In genomic region chr4:102787096-102787867, GRCh38 we compare ENCODE assay signal across 14 cellular contexts. TPM values are rescaled to one million over a fixed set of nuclear protein-coding genes. Genes with fewer than 3 reads are reported as not detected.
DNase-seq lines count a peak whose midpoint lies in the region; ATAC-seq and TF ChIP-seq lines count a peak whose summit lies in the region.
"Had no signal": no experiment of that assay in that cellular context is flagged by ENCODE, and none has a peak within 500 bp of the region (broad histone marks: within the 10 kb centered on the region; RNA-seq: fewer than 3 reads in every experiment).

No MANE protein-coding gene starts in this region.

- peak overlapping the region; percentile 35 for H3K27ac Mint-ChIP-seq in activated naive CD8-positive, alpha-beta T cell

- H3K36me3 Mint-ChIP-seq in activated naive CD8-positive, alpha-beta T cell = peaks cover 5% of the 10 kb centered on the region

- H3K79me2 ChIP-seq in osteoblast (ENCODE audit: insufficient read depth, low read length) = no peaks in the 10 kb centered on the region

- H3K4me1 ChIP-seq in foreskin keratinocyte (no peaks in the 10 kb centered on the region), osteoblast (ENCODE audit: insufficient read depth, low read length) (no peaks in the 10 kb centered on the region)
- H3K4me1 ChIP-seq: ascending aorta, pancreas had no signal

- H3K27ac ChIP-seq in foreskin keratinocyte (no peak overlapping the region), osteoblast (ENCODE audit: low read depth, low read length) (no peak overlapping the region)
- H3K27ac ChIP-seq: ascending aorta, pancreas, thoracic aorta had no signal

- H3K9me3 ChIP-seq in osteoblast (ENCODE audit: low read depth, low read length) = no peaks in the 10 kb centered on the region
- H3K9me3 ChIP-seq: ascending aorta, pancreas, thoracic aorta had no signal

- H2AFZ ChIP-seq in osteoblast (ENCODE audit: low read length) = no peak overlapping the region

- no peaks in the 10 kb centered on the region for H3K27me3 Mint-ChIP-seq in activated naive CD8-positive, alpha-beta T cell
- H3K27me3 Mint-ChIP-seq: CD4-positive, alpha-beta memory T cell had no signal

- ATAC-seq in foreskin keratinocyte (peak; percentile 69), GM18520 (IDR thresholded peaks at IDR 0.05; ENCODE audit: unreplicated experiment) (no peak)
- ATAC-seq: pancreas had no signal

- H3K4me3 Mint-ChIP-seq in activated naive CD8-positive, alpha-beta T cell = no peak overlapping the region
- H3K4me3 Mint-ChIP-seq: CD4-positive, alpha-beta memory T cell had no signal

- DNase-seq in A172 (ENCODE audit: low spot score) (peak; percentile 22), GM03348 (ENCODE audit: low spot score) (peak; percentile 13), foreskin keratinocyte (no peak), NCI-H1105 (lab: John Stamatoyannopoulos, UW) (no peak), Kasumi-1 (lab: John Stamatoyannopoulos, UW) (no peak), osteoblast (ENCODE audit: insufficient read length, low spot score, missing footprints) (no peak)
- DNase-seq: CD4-positive, alpha-beta memory T cell; NCI-H82; pancreas; stimulated activated CD4-positive, alpha-beta T cell treated with anti-CD3 and anti-CD28 coated beads, Interleukin-4, amount 100 ng/mL, for 1 hour had no signal

- H3K9me3 Mint-ChIP-seq in activated naive CD8-positive, alpha-beta T cell (ENCODE audit: low read depth) = peaks cover 20% of the 10 kb centered on the region

- H3K27me3 ChIP-seq in foreskin keratinocyte = no peaks in the 10 kb centered on the region
- H3K27me3 ChIP-seq in osteoblast (ENCODE audit: insufficient read depth, low read length) = no peaks in the 10 kb centered on the region
- H3K27me3 ChIP-seq: ascending aorta, pancreas had no signal

- H3K4me2 ChIP-seq in osteoblast (ENCODE audit: insufficient read depth, low read length) = no peak overlapping the region

- H3K4me1 Mint-ChIP-seq in activated naive CD8-positive, alpha-beta T cell (ENCODE audit: low read depth) = peaks cover 24% of the 10 kb centered on the region

- peaks cover 3% of the 10 kb centered on the region for H3K36me3 ChIP-seq in osteoblast (ENCODE audit: insufficient read depth, low read length)
- H3K36me3 ChIP-seq: pancreas had no signal

- no peak overlapping the region for H3K4me3 ChIP-seq in osteoblast (ENCODE audit: insufficient read depth, low read length)
- H3K4me3 ChIP-seq: ascending aorta, pancreas, thoracic aorta had no signal

- TF ChIP-seq CTCF in foreskin keratinocyte (conservative IDR thresholded peaks at IDR 0.05) (no peak), osteoblast (IDR thresholded peaks at IDR 0.05; ENCODE audit: extremely low read depth, low read depth, low read length) (no peak)

- H4K20me1 ChIP-seq in osteoblast (ENCODE audit: insufficient read depth, low read length) = no peaks in the 10 kb centered on the region

RNA-seq across cellular contexts. Expression of gene MANBA, which starts 26.5 kb away (rescaled TPM):
- 29.9 and 32.8 TPM in 2 replicates for total RNA-seq in A172 (2014; rRNA removed; shearing (Covaris generic))
- total RNA-seq in foreskin keratinocyte (9.8 and 18.7 TPM in 2 replicates), osteoblast (64.1 and 71.9 TPM in 2 replicates)
- polyA plus RNA-seq in foreskin keratinocyte = 6.4 and 9.1 TPM in 2 replicates

RNA-seq across cellular contexts. Expression of gene UBE2D3, which starts 40.1 kb away (rescaled TPM):
- total RNA-seq in A172 (2014; rRNA removed; shearing (Covaris generic)) = 319 and 360 TPM in 2 replicates
- total RNA-seq in foreskin keratinocyte = 353 and 362 TPM in 2 replicates
- polyA plus RNA-seq in foreskin keratinocyte = 214 and 244 TPM in 2 replicates
- 390 and 426 TPM in 2 replicates for total RNA-seq in osteoblast

Comparison
In these comparisons a context has a peak if more than half of its experiments do, and no peak if none do; other contexts are left out.
1. DNase-seq: peak in A172 (single experiment) and GM03348 (single experiment); none in foreskin keratinocyte (0 of 2), NCI-H1105 (single experiment), Kasumi-1 (0 of 2) and osteoblast (single experiment).